8 cellular contexts compared by ENCODE assay signal in the genomic region with DNA sequence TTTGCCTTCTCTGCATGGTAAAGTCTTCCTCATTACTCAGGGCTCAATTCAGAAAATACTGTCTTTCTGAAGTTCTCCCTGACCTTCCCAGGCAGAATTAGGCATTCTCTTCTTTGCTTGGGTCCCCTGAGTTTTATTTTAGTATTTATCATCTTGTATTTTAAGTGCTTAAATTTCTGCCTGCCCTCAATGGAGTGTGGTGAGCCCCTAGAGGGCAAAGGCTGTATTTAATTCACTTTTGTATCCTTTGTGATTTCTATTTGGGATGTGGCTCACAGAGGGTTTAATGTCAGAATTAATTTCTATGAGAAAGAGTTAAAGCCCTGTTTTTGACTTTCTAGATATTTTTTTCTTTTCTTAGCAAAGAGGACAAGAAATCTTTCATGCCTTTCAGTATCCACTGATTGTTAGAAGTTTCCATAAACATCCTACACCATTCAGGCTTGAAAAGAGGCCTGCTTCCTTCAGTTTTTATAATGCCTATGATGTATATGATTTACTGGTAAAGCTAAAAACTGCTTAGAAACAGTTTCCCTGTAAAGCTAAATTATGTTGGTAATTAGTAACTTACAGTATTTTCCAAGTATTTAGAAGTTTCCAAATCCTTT. TPM values are rescaled to one million over a fixed set of nuclear protein-coding genes. Genes with fewer than 3 reads are reported as not detected.
A peak's percentile ranks its signal among the peaks of the same experiment; 100 is the strongest.
DNase-seq lines count a peak whose midpoint lies in the region; ATAC-seq and TF ChIP-seq lines count a peak whose summit lies in the region.

No MANE protein-coding gene starts in this region.

- no peaks in the 10 kb centered on the region for H3K27me3 ChIP-seq in lower lobe of right lung (ENCODE audit: low read depth)

- H3K9me3 ChIP-seq in lower lobe of right lung (no peaks in the 10 kb centered on the region), mucosa of descending colon (no peaks in the 10 kb centered on the region)

- H3K4me3 ChIP-seq in lower lobe of right lung (no peak overlapping the region), mucosa of descending colon (no peak overlapping the region)

- H3K27ac ChIP-seq in lower lobe of right lung = no peak overlapping the region

- H3K4me1 ChIP-seq in lower lobe of right lung (peaks cover 8% of the 10 kb centered on the region), mucosa of descending colon (ENCODE audit: low read depth) (no peaks in the 10 kb centered on the region)

- TF ChIP-seq CTCF in lower lobe of right lung (IDR thresholded peaks at IDR 0.05) = peak; percentile 39
- TF ChIP-seq CTCF in mucosa of descending colon (IDR thresholded peaks at IDR 0.05) = no peak

- intact Hi-C loops in lower lobe of right lung (cut with DNase I) = no loop called here
- intact Hi-C loops in mucosa of descending colon (cut with DNase I, micrococcal nuclease) = no loop called here

- no peak for ATAC-seq in lower lobe of right lung
- ATAC-seq in GM21825 (IDR thresholded peaks at IDR 0.05; ENCODE audit: unreplicated experiment) = no peak
- ATAC-seq in mucosa of descending colon = no peak

- peak; percentile 53 for DNase-seq in COLO829 (ENCODE audit: low spot score)
- DNase-seq in HS-27A (ENCODE audit: low read depth) = peak; percentile 24
- DNase-seq in astrocyte of the hippocampus (ENCODE audit: low read depth, low spot score) = peak; percentile 33
- DNase-seq in lower lobe of right lung = no peak
- no peak for DNase-seq in mucosa of descending colon
- DNase-seq in NCI-H345 treated with DMSO at 0.1 percent for 48 hours (lab: John Stamatoyannopoulos, UW; ENCODE audit: unreplicated experiment) = no peak
- DNase-seq in NCI-H1436 treated with DMSO at 0.1 percent for 48 hours (lab: John Stamatoyannopoulos, UW) = no peak

- H3K36me3 ChIP-seq in lower lobe of right lung = no peaks in the 10 kb centered on the region
- H3K36me3 ChIP-seq in mucosa of descending colon (ENCODE audit: low read depth) = no peaks in the 10 kb centered on the region

RNA-seq across cellular contexts. Expression of a gene that starts 55.6 kb away (rescaled TPM):
- total RNA-seq in lower lobe of right lung (91.4 TPM), mucosa of descending colon (10 to 100 TPM; 22.0 to 29.4 (median 27.9) TPM)

Comparison
In these comparisons a context has a peak if more than half of its experiments do, and no peak if none do; other contexts are left out.
1. DNase-seq: peak in COLO829 (single experiment), HS-27A (single experiment) and astrocyte of the hippocampus (single experiment); none in lower lobe of right lung (single experiment), mucosa of descending colon (0 of 3), NCI-H345 treated with DMSO at 0.1 percent for 48 hours (single experiment) and NCI-H1436 treated with DMSO at 0.1 percent for 48 hours (single experiment).